Comparison of ENCODE assay signal across 8 cellular contexts in genomic region chr17:21253646-21254441, GRCh38. TPM values are rescaled to one million over a fixed set of nuclear protein-coding genes. Genes with fewer than 3 reads are reported as not detected.
A peak's percentile ranks its signal among the peaks of the same experiment; 100 is the strongest.
DNase-seq lines count a peak whose midpoint lies in the region; ATAC-seq and TF ChIP-seq lines count a peak whose summit lies in the region.

No MANE protein-coding gene starts in this region.

- H3K4me3 ChIP-seq in DND-41 (ENCODE audit: low read depth in 1 of 2, low read length in 2 of 2): peak overlapping the region; percentile 38 to 61; a peak in 3 of 4 replicates

- no peaks in the 10 kb centered on the region for H3K36me3 ChIP-seq in DND-41 (ENCODE audit: insufficient read depth, low read length)

- DNase-seq in DND-41 (no peak), memory B cell (ENCODE audit: low spot score in 2 of 2) (no peak), HEK293T (ENCODE audit: extremely low spot score) (no peak), SKM-1 treated with dmso at 0.1 percent for 144 hours (lab: John Stamatoyannopoulos, UW; ENCODE audit: unreplicated experiment) (no peak), activated gamma-delta T cell treated with Interleukin-2 at 50 U/mL for 16 hours (no peak)

- CTCF ChIA-PET in HEK293T (lab: Yijun Ruan, JAX): interaction anchor here (1.4 kb wide), 1 partner anchor 14 kb away, joined by 6 read pairs; no protein-coding TSS in a partner anchor

- H3K27me3 Mint-ChIP-seq in brain: peaks cover 6% of the 10 kb centered on the region
- H3K27me3 Mint-ChIP-seq in memory B cell: no peaks in the 10 kb centered on the region

- H3K27me3 ChIP-seq in DND-41 (ENCODE audit: insufficient read depth, low read length, poor library complexity): peaks cover 30% of the 10 kb centered on the region

- peak overlapping the region; percentile 79 for H2AFZ ChIP-seq in DND-41 (ENCODE audit: low read depth, low read length)

- H3K9ac ChIP-seq in DND-41 (ENCODE audit: low read depth, low read length): peak overlapping the region; percentile 51

- peaks cover 2% of the 10 kb centered on the region; the same call in 1 of the 2 replicates for H4K20me1 ChIP-seq in DND-41 (ENCODE audit: insufficient read depth, low read length)

- H3K79me2 ChIP-seq in DND-41 (ENCODE audit: insufficient read depth, low read length): no peaks in the 10 kb centered on the region

- H3K4me1 Mint-ChIP-seq in brain (peaks cover 29% of the 10 kb centered on the region), memory B cell (peaks cover 13% of the 10 kb centered on the region)

- H3K27ac ChIP-seq in DND-41 (ENCODE audit: low read length): no peak overlapping the region

- H3K4me1 ChIP-seq in DND-41 (ENCODE audit: insufficient read depth, low read length): peaks cover 13% of the 10 kb centered on the region

- POLR2A ChIA-PET in HEK293T (lab: Yijun Ruan, JAX): interaction anchor here (1.0 kb wide), 1 partner anchor 25 kb away, joined by 3 read pairs; no protein-coding TSS in a partner anchor

- ATAC-seq in DND-41 (ENCODE audit: insufficient read depth, low read depth) (peak; percentile 18; the same call in 1 of the 3 replicates), HG02943 (IDR thresholded peaks at IDR 0.05; ENCODE audit: low read depth, unreplicated experiment) (peak; percentile 22), memory B cell (ENCODE audit: low read depth) (peak; percentile 8), HG03439 (IDR thresholded peaks at IDR 0.05; ENCODE audit: unreplicated experiment) (no peak)

- no peaks in the 10 kb centered on the region for H3K9me3 Mint-ChIP-seq in brain
- H3K9me3 Mint-ChIP-seq in memory B cell: no peaks in the 10 kb centered on the region

- H3K36me3 Mint-ChIP-seq in brain (no peaks in the 10 kb centered on the region), memory B cell (no peaks in the 10 kb centered on the region)

- peak overlapping the region; percentile 43 to 85 (median 55) for H3K27ac Mint-ChIP-seq in brain
- H3K27ac Mint-ChIP-seq in memory B cell: peak overlapping the region; percentile 20

- H3K9me3 ChIP-seq in DND-41 (ENCODE audit: insufficient read depth, low read length, severe bottlenecking): no peaks in the 10 kb centered on the region

- H3K4me2 ChIP-seq in DND-41 (ENCODE audit: insufficient read depth, low read length): peak overlapping the region; percentile 92

- no peak for TF ChIP-seq CTCF in DND-41 (IDR thresholded peaks at IDR 0.05; ENCODE audit: borderline replicate concordance, extremely low read depth, low read length, poor library complexity, severe bottlenecking)
- TF ChIP-seq CTCF in brain (conservative IDR thresholded peaks at IDR 0.05): no peak

- peak overlapping the region; percentile 84 to 89 (median 87) for H3K4me3 Mint-ChIP-seq in brain
- H3K4me3 Mint-ChIP-seq in memory B cell: peak overlapping the region; percentile 81

TF ChIP-seq in HEK293T, 16 proteins besides CTCF, POLR2A, EP300 and RAD21:
- TF ChIP-seq PKNOX1 (IDR thresholded peaks at IDR 0.05) (no peak), HDGF (IDR thresholded peaks at IDR 0.05; ENCODE audit: borderline replicate concordance) (no peak), FOXA1 (IDR thresholded peaks at IDR 0.05) (no peak), L3MBTL2 (conservative IDR thresholded peaks at IDR 0.05) (no peak; the same call in 1 of the 2 replicates), TARDBP (IDR thresholded peaks at IDR 0.05) (no peak), ZNF384 (IDR thresholded peaks at IDR 0.05) (no peak), FOXK2 (IDR thresholded peaks at IDR 0.05) (no peak), BHLHE40 (IDR thresholded peaks at IDR 0.05; ENCODE audit: borderline replicate concordance) (no peak), ARNT (IDR thresholded peaks at IDR 0.05) (no peak)

RNA-seq across cellular contexts. Expression of gene NATD1, which starts 0.6 kb away (rescaled TPM):
- 19.6 TPM for polyA plus RNA-seq in brain (ENCODE audit: insufficient read depth, low read depth, low replicate concordance)

RNA-seq across cellular contexts. Expression of gene MAP2K3, which starts 30.7 kb away (rescaled TPM):
- 19.0 TPM for polyA plus RNA-seq in brain (ENCODE audit: insufficient read depth, low read depth, low replicate concordance)

RNA-seq across cellular contexts. Expression of gene TMEM11, which starts 39.9 kb away (rescaled TPM):
- polyA plus RNA-seq in brain (ENCODE audit: insufficient read depth, low read depth, low replicate concordance): 42.5 TPM
